In the genomic region with DNA sequence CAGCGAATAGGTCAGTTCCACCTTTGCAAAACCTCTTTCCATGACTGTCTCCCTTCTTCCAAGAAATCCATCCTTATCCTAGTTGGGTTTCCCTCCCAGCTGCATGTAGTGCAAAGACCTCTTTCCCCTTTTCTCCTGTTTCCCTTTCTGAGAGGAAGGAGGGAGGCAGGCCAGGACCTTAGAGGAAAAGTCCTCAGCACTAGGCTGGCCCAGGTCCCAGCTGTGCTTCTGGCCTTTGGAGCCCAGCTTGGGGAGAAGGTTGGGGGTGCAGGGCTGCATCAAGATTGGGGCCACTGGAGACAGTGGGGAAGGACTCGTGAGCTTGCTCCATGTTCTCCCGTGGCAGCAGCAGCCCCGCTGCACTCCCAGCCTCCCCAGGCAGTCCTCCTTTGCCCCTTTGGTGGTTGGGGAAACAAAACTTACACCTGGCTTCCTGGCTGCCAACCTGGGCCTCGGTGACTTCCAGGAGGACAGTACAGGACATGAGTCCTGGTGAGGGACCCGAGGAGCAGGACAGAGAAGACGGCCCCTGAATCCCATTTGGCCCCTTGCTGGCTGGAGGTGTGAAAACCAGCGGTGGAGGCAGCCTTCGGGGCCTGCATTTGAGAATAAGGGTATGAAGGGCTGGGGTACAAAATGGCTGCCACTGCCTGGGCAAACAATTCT, we compare ENCODE assay signal across 1 cellular context.
TF ChIP-seq lines count a peak whose summit lies in the region.

No MANE protein-coding gene starts in this region.

TF ChIP-seq in HepG2, 621 proteins besides CTCF, POLR2A, EP300 and RAD21 (continued from another document and continues in another):
- TF ChIP-seq, protein P1, sequence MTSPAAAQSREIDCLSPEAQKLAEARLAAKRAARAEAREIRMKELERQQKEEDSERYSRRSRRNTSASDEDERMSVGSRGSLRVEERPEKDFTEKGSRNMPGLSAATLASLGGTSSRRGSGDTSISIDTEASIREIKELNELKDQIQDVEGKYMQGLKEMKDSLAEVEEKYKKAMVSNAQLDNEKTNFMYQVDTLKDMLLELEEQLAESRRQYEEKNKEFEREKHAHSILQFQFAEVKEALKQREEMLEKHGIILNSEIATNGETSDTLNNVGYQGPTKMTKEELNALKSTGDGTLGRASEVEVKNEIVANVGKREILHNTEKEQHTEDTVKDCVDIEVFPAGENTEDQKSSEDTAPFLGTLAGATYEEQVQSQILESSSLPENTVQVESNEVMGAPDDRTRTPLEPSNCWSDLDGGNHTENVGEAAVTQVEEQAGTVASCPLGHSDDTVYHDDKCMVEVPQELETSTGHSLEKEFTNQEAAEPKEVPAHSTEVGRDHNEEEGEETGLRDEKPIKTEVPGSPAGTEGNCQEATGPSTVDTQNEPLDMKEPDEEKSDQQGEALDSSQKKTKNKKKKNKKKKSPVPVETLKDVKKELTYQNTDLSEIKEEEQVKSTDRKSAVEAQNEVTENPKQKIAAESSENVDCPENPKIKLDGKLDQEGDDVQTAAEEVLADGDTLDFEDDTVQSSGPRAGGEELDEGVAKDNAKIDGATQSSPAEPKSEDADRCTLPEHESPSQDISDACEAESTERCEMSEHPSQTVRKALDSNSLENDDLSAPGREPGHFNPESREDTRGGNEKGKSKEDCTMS (CRISPR knock-in tag; conservative IDR thresholded peaks at IDR 0.05), result no peak
- TF ChIP-seq TCF7 (IDR thresholded peaks at IDR 0.05; ENCODE audit: low read depth) (no peak), ZNF883 (CRISPR knock-in tag; IDR thresholded peaks at IDR 0.05; ENCODE audit: not compliant biosample characterization) (no peak), ZNF17 (CRISPR knock-in tag; IDR thresholded peaks at IDR 0.05) (no peak), ZNF781 (CRISPR knock-in tag; IDR thresholded peaks at IDR 0.05; ENCODE audit: borderline replicate concordance, not compliant biosample characterization) (no peak), ZNF263 (CRISPR knock-in tag; IDR thresholded peaks at IDR 0.05) (peak; percentile 36; the same call in 1 of the 2 replicates), NCOA1 (CRISPR knock-in tag; IDR thresholded peaks at IDR 0.05) (peak; percentile 67; the same call in 1 of the 2 replicates), PPARG (CRISPR knock-in tag; conservative IDR thresholded peaks at IDR 0.05) (no peak), SRSF1 (optimal IDR thresholded peaks at IDR 0.05; ENCODE audit: low read depth, low read length) (no peak), ZNF839 (CRISPR knock-in tag; IDR thresholded peaks at IDR 0.05; ENCODE audit: borderline replicate concordance) (peak; percentile 80; the same call in 1 of the 2 replicates), ZNF136 (CRISPR knock-in tag; IDR thresholded peaks at IDR 0.05; ENCODE audit: low read depth) (no peak), SMYD3 (CRISPR knock-in tag; IDR thresholded peaks at IDR 0.05) (no peak), ZFP36L1 (CRISPR knock-in tag; IDR thresholded peaks at IDR 0.05) (0 out of 2 replicates have a peak, but pooled peaks have one; percentile 1), PRMT3 (CRISPR knock-in tag; IDR thresholded peaks at IDR 0.05; ENCODE audit: borderline replicate concordance, low read depth) (no peak), IKZF1 (IDR thresholded peaks at IDR 0.05) (no peak), ATM (IDR thresholded peaks at IDR 0.05; ENCODE audit: borderline replicate concordance) (no peak), ZNF510 (CRISPR knock-in tag; IDR thresholded peaks at IDR 0.05; ENCODE audit: low read depth) (no peak), ZNF331 (CRISPR knock-in tag; IDR thresholded peaks at IDR 0.05) (no peak; the same call in 1 of the 2 replicates), WIZ (CRISPR knock-in tag; IDR thresholded peaks at IDR 0.05) (no peak), CREB1 (IDR thresholded peaks at IDR 0.05) (no peak), CREB1 (CRISPR knock-in tag; IDR thresholded peaks at IDR 0.05) (no peak), ERF (CRISPR knock-in tag; IDR thresholded peaks at IDR 0.05) (no peak), HNRNPLL (IDR thresholded peaks at IDR 0.05; ENCODE audit: low read depth, low read length, poor library complexity, severe bottlenecking) (no peak), ZNF772 (CRISPR knock-in tag; IDR thresholded peaks at IDR 0.05) (no peak; the same call in 1 of the 2 replicates), ZNF282 (IDR thresholded peaks at IDR 0.05; ENCODE audit: partially characterized antibody) (no peak), MTF2 (CRISPR knock-in tag; IDR thresholded peaks at IDR 0.05; ENCODE audit: borderline replicate concordance) (no peak), JUN (CRISPR knock-in tag; IDR thresholded peaks at IDR 0.05) (no peak), SP1 (IDR thresholded peaks at IDR 0.05) (no peak), SP1 (CRISPR knock-in tag; IDR thresholded peaks at IDR 0.05) (no peak; the same call in 1 of the 2 replicates), REL (CRISPR knock-in tag; conservative IDR thresholded peaks at IDR 0.05) (no peak; the same call in 1 of the 2 replicates), ZFYVE20 (CRISPR knock-in tag; IDR thresholded peaks at IDR 0.05; ENCODE audit: borderline replicate concordance, low read depth) (0 out of 2 replicates have a peak, but pooled peaks have one; percentile 52), EZH2 (conservative IDR thresholded peaks at IDR 0.05; ENCODE audit: low read depth, low read length) (no peak), NFE2 (CRISPR knock-in tag; IDR thresholded peaks at IDR 0.05) (no peak), PITX1 (CRISPR knock-in tag; IDR thresholded peaks at IDR 0.05) (no peak), RFX3 (CRISPR knock-in tag; IDR thresholded peaks at IDR 0.05) (no peak), EHMT2 (IDR thresholded peaks at IDR 0.05; ENCODE audit: borderline replicate concordance, low read depth, low read length) (no peak), PLRG1 (conservative IDR thresholded peaks at IDR 0.05) (no peak), ZNF451 (CRISPR knock-in tag; IDR thresholded peaks at IDR 0.05) (peak; percentile 16; the same call in 1 of the 2 replicates), ZNF644 (CRISPR knock-in tag; IDR thresholded peaks at IDR 0.05; ENCODE audit: low read depth) (0 out of 2 replicates have a peak, but pooled peaks have one; percentile 3), ZEB1 (IDR thresholded peaks at IDR 0.05; ENCODE audit: insufficient replicate concordance, low read depth) (no peak), ARHGAP35 (CRISPR knock-in tag; IDR thresholded peaks at IDR 0.05; ENCODE audit: borderline replicate concordance) (no peak), GATAD2A (CRISPR knock-in tag; IDR thresholded peaks at IDR 0.05) (no peak), KDM5B (CRISPR knock-in tag; IDR thresholded peaks at IDR 0.05; ENCODE audit: borderline replicate concordance) (no peak; the same call in 1 of the 2 replicates)
- TF ChIP-seq, protein P2, sequence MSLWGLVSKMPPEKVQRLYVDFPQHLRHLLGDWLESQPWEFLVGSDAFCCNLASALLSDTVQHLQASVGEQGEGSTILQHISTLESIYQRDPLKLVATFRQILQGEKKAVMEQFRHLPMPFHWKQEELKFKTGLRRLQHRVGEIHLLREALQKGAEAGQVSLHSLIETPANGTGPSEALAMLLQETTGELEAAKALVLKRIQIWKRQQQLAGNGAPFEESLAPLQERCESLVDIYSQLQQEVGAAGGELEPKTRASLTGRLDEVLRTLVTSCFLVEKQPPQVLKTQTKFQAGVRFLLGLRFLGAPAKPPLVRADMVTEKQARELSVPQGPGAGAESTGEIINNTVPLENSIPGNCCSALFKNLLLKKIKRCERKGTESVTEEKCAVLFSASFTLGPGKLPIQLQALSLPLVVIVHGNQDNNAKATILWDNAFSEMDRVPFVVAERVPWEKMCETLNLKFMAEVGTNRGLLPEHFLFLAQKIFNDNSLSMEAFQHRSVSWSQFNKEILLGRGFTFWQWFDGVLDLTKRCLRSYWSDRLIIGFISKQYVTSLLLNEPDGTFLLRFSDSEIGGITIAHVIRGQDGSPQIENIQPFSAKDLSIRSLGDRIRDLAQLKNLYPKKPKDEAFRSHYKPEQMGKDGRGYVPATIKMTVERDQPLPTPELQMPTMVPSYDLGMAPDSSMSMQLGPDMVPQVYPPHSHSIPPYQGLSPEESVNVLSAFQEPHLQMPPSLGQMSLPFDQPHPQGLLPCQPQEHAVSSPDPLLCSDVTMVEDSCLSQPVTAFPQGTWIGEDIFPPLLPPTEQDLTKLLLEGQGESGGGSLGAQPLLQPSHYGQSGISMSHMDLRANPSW (CRISPR knock-in tag; IDR thresholded peaks at IDR 0.05; ENCODE audit: borderline replicate concordance), result no peak
- TF ChIP-seq, protein P3, sequence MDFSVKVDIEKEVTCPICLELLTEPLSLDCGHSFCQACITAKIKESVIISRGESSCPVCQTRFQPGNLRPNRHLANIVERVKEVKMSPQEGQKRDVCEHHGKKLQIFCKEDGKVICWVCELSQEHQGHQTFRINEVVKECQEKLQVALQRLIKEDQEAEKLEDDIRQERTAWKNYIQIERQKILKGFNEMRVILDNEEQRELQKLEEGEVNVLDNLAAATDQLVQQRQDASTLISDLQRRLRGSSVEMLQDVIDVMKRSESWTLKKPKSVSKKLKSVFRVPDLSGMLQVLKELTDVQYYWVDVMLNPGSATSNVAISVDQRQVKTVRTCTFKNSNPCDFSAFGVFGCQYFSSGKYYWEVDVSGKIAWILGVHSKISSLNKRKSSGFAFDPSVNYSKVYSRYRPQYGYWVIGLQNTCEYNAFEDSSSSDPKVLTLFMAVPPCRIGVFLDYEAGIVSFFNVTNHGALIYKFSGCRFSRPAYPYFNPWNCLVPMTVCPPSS (IDR thresholded peaks at IDR 0.05), result no peak
- TF ChIP-seq, protein P4, sequence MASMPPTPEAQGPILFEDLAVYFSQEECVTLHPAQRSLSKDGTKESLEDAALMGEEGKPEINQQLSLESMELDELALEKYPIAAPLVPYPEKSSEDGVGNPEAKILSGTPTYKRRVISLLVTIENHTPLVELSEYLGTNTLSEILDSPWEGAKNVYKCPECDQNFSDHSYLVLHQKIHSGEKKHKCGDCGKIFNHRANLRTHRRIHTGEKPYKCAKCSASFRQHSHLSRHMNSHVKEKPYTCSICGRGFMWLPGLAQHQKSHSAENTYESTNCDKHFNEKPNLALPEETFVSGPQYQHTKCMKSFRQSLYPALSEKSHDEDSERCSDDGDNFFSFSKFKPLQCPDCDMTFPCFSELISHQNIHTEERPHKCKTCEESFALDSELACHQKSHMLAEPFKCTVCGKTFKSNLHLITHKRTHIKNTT (CRISPR knock-in tag; IDR thresholded peaks at IDR 0.05), result no peak
- TF ChIP-seq, protein P5, sequence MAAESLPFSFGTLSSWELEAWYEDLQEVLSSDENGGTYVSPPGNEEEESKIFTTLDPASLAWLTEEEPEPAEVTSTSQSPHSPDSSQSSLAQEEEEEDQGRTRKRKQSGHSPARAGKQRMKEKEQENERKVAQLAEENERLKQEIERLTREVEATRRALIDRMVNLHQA (CRISPR knock-in tag; IDR thresholded peaks at IDR 0.05), result no peak
- TF ChIP-seq, protein P6, sequence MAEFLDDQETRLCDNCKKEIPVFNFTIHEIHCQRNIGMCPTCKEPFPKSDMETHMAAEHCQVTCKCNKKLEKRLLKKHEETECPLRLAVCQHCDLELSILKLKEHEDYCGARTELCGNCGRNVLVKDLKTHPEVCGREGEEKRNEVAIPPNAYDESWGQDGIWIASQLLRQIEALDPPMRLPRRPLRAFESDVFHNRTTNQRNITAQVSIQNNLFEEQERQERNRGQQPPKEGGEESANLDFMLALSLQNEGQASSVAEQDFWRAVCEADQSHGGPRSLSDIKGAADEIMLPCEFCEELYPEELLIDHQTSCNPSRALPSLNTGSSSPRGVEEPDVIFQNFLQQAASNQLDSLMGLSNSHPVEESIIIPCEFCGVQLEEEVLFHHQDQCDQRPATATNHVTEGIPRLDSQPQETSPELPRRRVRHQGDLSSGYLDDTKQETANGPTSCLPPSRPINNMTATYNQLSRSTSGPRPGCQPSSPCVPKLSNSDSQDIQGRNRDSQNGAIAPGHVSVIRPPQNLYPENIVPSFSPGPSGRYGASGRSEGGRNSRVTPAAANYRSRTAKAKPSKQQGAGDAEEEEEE (CRISPR knock-in tag; IDR thresholded peaks at IDR 0.05; ENCODE audit: borderline replicate concordance), result 0 out of 2 replicates have a peak, but pooled peaks have one; percentile 64
- TF ChIP-seq, protein P7, sequence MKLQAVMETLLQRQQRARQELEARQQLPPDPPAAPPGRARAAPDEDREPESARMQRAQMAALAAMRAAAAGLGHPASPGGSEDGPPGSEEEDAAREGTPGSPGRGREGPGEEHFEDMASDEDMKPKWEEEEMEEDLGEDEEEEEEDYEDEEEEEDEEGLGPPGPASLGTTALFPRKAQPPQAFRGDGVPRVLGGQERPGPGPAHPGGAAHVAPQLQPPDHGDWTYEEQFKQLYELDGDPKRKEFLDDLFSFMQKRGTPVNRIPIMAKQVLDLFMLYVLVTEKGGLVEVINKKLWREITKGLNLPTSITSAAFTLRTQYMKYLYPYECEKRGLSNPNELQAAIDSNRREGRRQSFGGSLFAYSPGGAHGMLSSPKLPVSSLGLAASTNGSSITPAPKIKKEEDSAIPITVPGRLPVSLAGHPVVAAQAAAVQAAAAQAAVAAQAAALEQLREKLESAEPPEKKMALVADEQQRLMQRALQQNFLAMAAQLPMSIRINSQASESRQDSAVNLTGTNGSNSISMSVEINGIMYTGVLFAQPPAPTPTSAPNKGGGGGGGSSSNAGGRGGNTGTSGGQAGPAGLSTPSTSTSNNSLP (IDR thresholded peaks at IDR 0.05; ENCODE audit: low read depth, low read length), result no peak
- TF ChIP-seq, protein P8, sequence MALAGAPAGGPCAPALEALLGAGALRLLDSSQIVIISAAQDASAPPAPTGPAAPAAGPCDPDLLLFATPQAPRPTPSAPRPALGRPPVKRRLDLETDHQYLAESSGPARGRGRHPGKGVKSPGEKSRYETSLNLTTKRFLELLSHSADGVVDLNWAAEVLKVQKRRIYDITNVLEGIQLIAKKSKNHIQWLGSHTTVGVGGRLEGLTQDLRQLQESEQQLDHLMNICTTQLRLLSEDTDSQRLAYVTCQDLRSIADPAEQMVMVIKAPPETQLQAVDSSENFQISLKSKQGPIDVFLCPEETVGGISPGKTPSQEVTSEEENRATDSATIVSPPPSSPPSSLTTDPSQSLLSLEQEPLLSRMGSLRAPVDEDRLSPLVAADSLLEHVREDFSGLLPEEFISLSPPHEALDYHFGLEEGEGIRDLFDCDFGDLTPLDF (CRISPR knock-in tag; IDR thresholded peaks at IDR 0.05), result no peak
